In genomic region chr3:177194319-177194718, GRCh38 we compare ENCODE assay signal across 8 cellular contexts. TPM values are rescaled to one million over a fixed set of nuclear protein-coding genes. Genes with fewer than 3 reads are reported as not detected.
DNase-seq lines count a peak whose midpoint lies in the region; ATAC-seq and TF ChIP-seq lines count a peak whose summit lies in the region.

No MANE protein-coding gene starts in this region.

- H3K79me2 ChIP-seq in GM23338 (replicated peaks; ENCODE audit: insufficient read depth), result peaks cover 73% of the 10 kb centered on the region

- H2AFZ ChIP-seq in GM23338, result no peak overlapping the region

- H3K27ac Mint-ChIP-seq in GM23338 (no peak overlapping the region), T-cell (peak overlapping the region; percentile 96 to 98)

- H3K36me3 Mint-ChIP-seq in GM23338 (ENCODE audit: low read depth), result peaks cover 28% of the 10 kb centered on the region
- H3K36me3 Mint-ChIP-seq in T-cell, result peaks cover 12% of the 10 kb centered on the region

- H3K27me3 Mint-ChIP-seq in GM23338 (ENCODE audit: insufficient read depth, low read depth, poor library complexity), result peaks cover 17% of the 10 kb centered on the region
- H3K27me3 Mint-ChIP-seq in T-cell, result no peaks in the 10 kb centered on the region

- H3K36me3 ChIP-seq in GM23338 (ENCODE audit: insufficient read depth), result no peaks in the 10 kb centered on the region

- CTCF ChIA-PET in T-cell (lab: Charles Lee), result interaction anchor here in 1 of 2 donors (0.5 to 1.3 kb wide), 2 partner anchors 13 to 89 kb away, joined by 3 to 4 read pairs; no protein-coding TSS in a partner anchor

- H3K9me3 Mint-ChIP-seq in GM23338, result no peaks in the 10 kb centered on the region
- no peaks in the 10 kb centered on the region for H3K9me3 Mint-ChIP-seq in T-cell

- H3K4me3 ChIP-seq in GM23338 (peak overlapping the region; percentile 91), fibroblast of mammary gland (ENCODE audit: control insufficient read depth, low read depth, low read length) (peak overlapping the region; percentile 96), skeletal muscle cell (ENCODE audit: low read depth, low read length) (peak overlapping the region; percentile 91)

- H3K4me1 Mint-ChIP-seq in GM23338, result peaks cover 53% of the 10 kb centered on the region
- H3K4me1 Mint-ChIP-seq in T-cell, result peaks cover 66 to 72% (median 70%) of the 10 kb centered on the region in 3 donors

- peaks cover 53% of the 10 kb centered on the region for H4K20me1 ChIP-seq in GM23338 (replicated peaks; ENCODE audit: insufficient read depth)

- POLR2A ChIA-PET in T-cell (lab: Charles Lee), result no interaction called here

- H3K9me2 ChIP-seq in GM23338 (ENCODE audit: insufficient read depth), result no peaks in the 10 kb centered on the region

- DNase-seq in GM23338 (ENCODE audit: low spot score), result no peak
- DNase-seq in T-cell, result no peak
- no peak for DNase-seq in fibroblast of mammary gland (ENCODE audit: low read depth)
- no peak for DNase-seq in skeletal muscle cell (ENCODE audit: low read depth)
- DNase-seq in mesenteric fat pad (ENCODE audit: low spot score), result no peak
- DNase-seq in NCI-H1105 treated with DMSO at 0.1 percent for 48 hours (lab: John Stamatoyannopoulos, UW), result no peak

- H3F3A ChIP-seq in GM23338 (replicated peaks; ENCODE audit: low read depth), result 0 out of 2 replicates have a peak, but pooled peaks cover 4% of the 10 kb centered on the region

- ATAC-seq in GM23338, result no peak
- no peak for ATAC-seq in T-cell (replicated peaks in 1 of 4)
- ATAC-seq in HG02852 (IDR thresholded peaks at IDR 0.05; ENCODE audit: unreplicated experiment), result no peak
- no peak for ATAC-seq in GM18498 (IDR thresholded peaks at IDR 0.05; ENCODE audit: unreplicated experiment)

- no peaks in the 10 kb centered on the region for H3K27me3 ChIP-seq in GM23338 (ENCODE audit: insufficient read depth)

- TF ChIP-seq CTCF in GM23338 (conservative IDR thresholded peaks at IDR 0.05; ENCODE audit: low read depth in 2 of 2), result no peak
- TF ChIP-seq CTCF in fibroblast of mammary gland (conservative IDR thresholded peaks at IDR 0.05; ENCODE audit: control insufficient read depth, insufficient read depth, low read depth, low read length), result no peak

- H3K4me2 ChIP-seq in GM23338, result peak overlapping the region; percentile 86

- H3K4me3 Mint-ChIP-seq in GM23338 (peak overlapping the region; percentile 95), T-cell (peak overlapping the region; percentile 97)

- H3K27ac ChIP-seq in GM23338 (ENCODE audit: low read depth), result no peak overlapping the region

- peaks cover 47% of the 10 kb centered on the region for H3K4me1 ChIP-seq in GM23338 (ENCODE audit: insufficient read depth)

TF ChIP-seq in GM23338, 12 proteins besides CTCF, POLR2A, EP300 and RAD21:
- TF ChIP-seq ZNF331 (CRISPR knock-in tag; IDR thresholded peaks at IDR 0.05; ENCODE audit: low read depth), result no peak

RNA-seq across cellular contexts. Expression of gene TBL1XR1, which starts 3.0 kb away (rescaled TPM):
- 122 and 130 TPM in 2 replicates for total RNA-seq in GM23338 (2014; rRNA removed; shearing (Covaris generic))
- polyA plus RNA-seq in GM23338 (2016; fragmentation: Nextera tagmentation; extraction: Ambion mirVana), result 37.7 and 49.6 TPM in 2 replicates
- total RNA-seq in T-cell, result 100 to 1,000 TPM; 120 to 156 (median 140) TPM
- 142 TPM for total RNA-seq in mesenteric fat pad
